In the genomic region with DNA sequence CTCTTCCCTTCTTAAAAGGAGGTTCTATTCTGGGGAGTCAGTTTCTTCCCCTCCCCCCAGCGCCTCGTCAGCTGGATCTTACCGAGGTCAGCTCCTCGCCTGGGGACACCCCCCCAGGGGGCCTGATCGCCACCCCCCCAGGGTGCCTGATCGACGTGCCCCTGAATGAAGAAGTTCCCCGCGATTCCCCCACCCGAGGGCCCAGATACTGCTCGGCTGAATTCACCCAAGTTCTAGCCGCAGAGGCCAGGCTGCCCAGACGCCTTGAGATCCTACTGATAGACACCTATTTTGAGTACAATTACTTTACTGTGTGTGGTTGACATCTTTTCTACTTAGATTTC, we compare ENCODE assay signal across 8 cellular contexts. TPM values are rescaled to one million over a fixed set of nuclear protein-coding genes. Genes with fewer than 3 reads are reported as not detected.
DNase-seq lines count a peak whose midpoint lies in the region; ATAC-seq and TF ChIP-seq lines count a peak whose summit lies in the region.

No MANE protein-coding gene starts in this region.

- H3K27ac ChIP-seq in RWPE1, result peak overlapping the region; percentile 100
- H3K27ac ChIP-seq in esophagus (ENCODE audit: low read depth in 2 of 2, low read length in 1 of 2), result no peak overlapping the region
- H3K27ac ChIP-seq in prostate gland, result peak overlapping the region in 1 of 2 donors; percentile 96

- TF ChIP-seq POLR2A in prostate gland (IDR thresholded peaks at IDR 0.05), result no peak

- H3K9me3 ChIP-seq in esophagus (ENCODE audit: control insufficient read depth in 2 of 2, insufficient read depth in 1 of 2, low read depth in 1 of 2, low read length in 1 of 2) (no peaks in the 10 kb centered on the region), prostate gland (no peaks in the 10 kb centered on the region)

- H3K4me3 ChIP-seq in esophagus (ENCODE audit: low read depth in 1 of 2, low read length in 2 of 2), result peak overlapping the region; percentile 66 to 67
- H3K4me3 ChIP-seq in prostate gland, result peak overlapping the region; percentile 54 to 62

- H3K36me3 ChIP-seq in esophagus (ENCODE audit: control insufficient read depth in 2 of 2, insufficient read depth in 2 of 2, low read length in 1 of 2), result no peaks in the 10 kb centered on the region
- H3K36me3 ChIP-seq in prostate gland, result no peaks in the 10 kb centered on the region

- CTCF ChIA-PET in RWPE1 (lab: Yijun Ruan, JAX), result interaction anchor here (1.2 kb wide), 1 partner anchor 25 kb away, joined by 5 read pairs; the partner anchor contains the start of gene DECR2

- WGBS in esophagus, 2 donors, result 11 to 20% methylated on average over 12 to 13 of the region's 13 CpGs
- 8% methylated on average over 10 of the region's 13 CpGs for WGBS in prostate gland

- TF ChIP-seq CTCF in RWPE1 (conservative IDR thresholded peaks at IDR 0.05; ENCODE audit: low read depth) (no peak), prostate gland (IDR thresholded peaks at IDR 0.05) (no peak)

- DNase-seq in EH (ENCODE audit: low read depth) (peak; percentile 22), RWPE1 (ENCODE audit: low spot score) (no peak), prostate gland (ENCODE audit: low spot score) (no peak), 8988T (no peak), MV-4-11 (lab: John Stamatoyannopoulos, UW) (no peak), NCI-H187 (lab: John Stamatoyannopoulos, UW) (no peak)

- peaks cover 5 to 12% of the 10 kb centered on the region in 2 donors for H3K4me1 ChIP-seq in esophagus (ENCODE audit: control insufficient read depth in 2 of 2, insufficient read depth in 2 of 2, low read length in 1 of 2)
- peaks cover 7% of the 10 kb centered on the region for H3K4me1 ChIP-seq in prostate gland (replicated peaks)

- no peak for ATAC-seq in GM18511 (IDR thresholded peaks at IDR 0.05; ENCODE audit: unreplicated experiment)

- no peaks in the 10 kb centered on the region for H3K27me3 ChIP-seq in esophagus (ENCODE audit: control insufficient read depth in 1 of 2, insufficient read depth in 2 of 2, low read length in 2 of 2)
- no peaks in the 10 kb centered on the region for H3K27me3 ChIP-seq in prostate gland (replicated peaks; ENCODE audit: insufficient read depth)

- intact Hi-C loops in prostate gland (cut with DNase I), result no loop called here

- POLR2A ChIA-PET in RWPE1 (lab: Yijun Ruan, JAX; ENCODE audit: low non-redundant PET), result no interaction called here

RNA-seq across cellular contexts. Expression of gene RAB11FIP3, which starts 1.4 kb away (rescaled TPM):
- polyA plus RNA-seq in esophagus, result 10 to 100 TPM in 1 of 2 donors, 1 to 10 TPM in 1; 9.1 to 10.6 TPM
- 10 to 100 TPM; 33.2 to 93.2 TPM for total RNA-seq in prostate gland

RNA-seq across cellular contexts. Expression of gene DECR2, which starts 25.2 kb away (rescaled TPM):
- polyA plus RNA-seq in esophagus, result 10 to 100 TPM; 15.0 to 24.2 TPM
- 10 to 100 TPM; 23.7 to 38.5 TPM for total RNA-seq in prostate gland

RNA-seq across cellular contexts. Expression of gene NME4, which starts 29.9 kb away (rescaled TPM):
- 10 to 100 TPM; 40.3 to 41.9 TPM for polyA plus RNA-seq in esophagus
- total RNA-seq in prostate gland, result 100 to 1,000 TPM; 137 to 185 TPM

RNA-seq across cellular contexts. Expression of gene PGAP6, which starts 45.1 kb away (rescaled TPM):
- polyA plus RNA-seq in esophagus, result 10 to 100 TPM; 30.3 to 44.3 TPM
- 100 to 1,000 TPM in 1 of 2 donors, 10 to 100 TPM in 1; 36.8 to 207 TPM for total RNA-seq in prostate gland

RNA-seq across cellular contexts. Expression of gene MRPL28, which starts 56.5 kb away (rescaled TPM):
- 10 to 100 TPM; 54.5 to 75.9 TPM for polyA plus RNA-seq in esophagus
- 10 to 100 TPM; 83.4 to 84.3 TPM for total RNA-seq in prostate gland
